11 cellular contexts compared by ENCODE assay signal in genomic region chr9:113591899-113592625, GRCh38.
A peak's percentile ranks its signal among the peaks of the same experiment; 100 is the strongest.
DNase-seq lines count a peak whose midpoint lies in the region; ATAC-seq and TF ChIP-seq lines count a peak whose summit lies in the region.
"Had no signal": no experiment of that assay in that cellular context is flagged by ENCODE, and none has a peak within 500 bp of the region (broad histone marks: within the 10 kb centered on the region; RNA-seq: fewer than 3 reads in every experiment).

No MANE protein-coding gene starts in this region.

- intact Hi-C loops in cardiac septum (cut with DNase I) (loop anchor here (1.0 to 5.0 kb wide), 2 partner anchors 63 to 250 kb away; partner anchors contain the start of gene WDR31), lower lobe of right lung (cut with DNase I) (loop anchor here (5.0 kb wide), 1 partner anchor 65 kb away; no protein-coding TSS in a partner anchor)

- H3K4me1 ChIP-seq in right atrium auricular region (peaks cover 0 to 89% of the 10 kb centered on the region in 2 donors), RWPE2 (ENCODE audit: insufficient read depth, poor library complexity, severe bottlenecking) (peaks cover 5% of the 10 kb centered on the region), lower lobe of right lung (peaks cover 78% of the 10 kb centered on the region)

- H3K27ac ChIP-seq in right atrium auricular region (peak overlapping the region; percentile 52 to 91), RWPE2 (ENCODE audit: poor library complexity, severe bottlenecking) (no peak overlapping the region), lower lobe of right lung (peak overlapping the region; percentile 65)
- H3K27ac ChIP-seq: GM23248 had no signal

- TF ChIP-seq CTCF in right atrium auricular region (IDR thresholded peaks at IDR 0.05) = peak in 1 of 2 donors; percentile 23
- peak; percentile 72 for TF ChIP-seq CTCF in RWPE2 (IDR thresholded peaks at IDR 0.05; ENCODE audit: poor library complexity, severe bottlenecking)
- no peak for TF ChIP-seq CTCF in lower lobe of right lung (IDR thresholded peaks at IDR 0.05)
- TF ChIP-seq CTCF in foreskin fibroblast (IDR thresholded peaks at IDR 0.05; ENCODE audit: low read depth, low read length) = no peak

- H3K4me3 ChIP-seq in right atrium auricular region (no peak overlapping the region), RWPE2 (ENCODE audit: severe bottlenecking) (no peak overlapping the region), lower lobe of right lung (no peak overlapping the region), foreskin fibroblast (ENCODE audit: low read depth in 1 of 2, low read length in 2 of 2) (no peak overlapping the region)
- H3K4me3 ChIP-seq: GM23248, Peyer's patch had no signal

- H3K36me3 ChIP-seq in right atrium auricular region = peaks cover 18% of the 10 kb centered on the region
- H3K36me3 ChIP-seq in RWPE2 (ENCODE audit: low read depth) = peaks cover 18% of the 10 kb centered on the region
- H3K36me3 ChIP-seq in lower lobe of right lung = peaks cover 46% of the 10 kb centered on the region

- H3K9me3 ChIP-seq in right atrium auricular region (no peaks in the 10 kb centered on the region), RWPE2 (ENCODE audit: severe bottlenecking) (no peaks in the 10 kb centered on the region), lower lobe of right lung (no peaks in the 10 kb centered on the region)
- H3K9me3 ChIP-seq: Peyer's patch had no signal

- ATAC-seq in RWPE2 (ENCODE audit: low read depth) (no peak), lower lobe of right lung (no peak), GM19324 (IDR thresholded peaks at IDR 0.05; ENCODE audit: low FRiP score, unreplicated experiment) (no peak), HG03097 (IDR thresholded peaks at IDR 0.05; ENCODE audit: low FRiP score, unreplicated experiment) (no peak)
- ATAC-seq: CD8-positive, alpha-beta T cell had no signal

- DNase-seq in right atrium auricular region (ENCODE audit: low spot score) (no peak), cardiac septum (ENCODE audit: low spot score) (no peak), RWPE2 (ENCODE audit: low spot score) (no peak), lower lobe of right lung (peak; percentile 15), foreskin fibroblast (no peak), medulla oblongata (ENCODE audit: extremely low spot score) (no peak)

- H3K27me3 ChIP-seq in right atrium auricular region (no peaks in the 10 kb centered on the region), RWPE2 (ENCODE audit: insufficient read depth, poor library complexity, severe bottlenecking) (no peaks in the 10 kb centered on the region), lower lobe of right lung (ENCODE audit: low read depth) (no peaks in the 10 kb centered on the region)
- H3K27me3 ChIP-seq: Peyer's patch had no signal
